In the genomic region with DNA sequence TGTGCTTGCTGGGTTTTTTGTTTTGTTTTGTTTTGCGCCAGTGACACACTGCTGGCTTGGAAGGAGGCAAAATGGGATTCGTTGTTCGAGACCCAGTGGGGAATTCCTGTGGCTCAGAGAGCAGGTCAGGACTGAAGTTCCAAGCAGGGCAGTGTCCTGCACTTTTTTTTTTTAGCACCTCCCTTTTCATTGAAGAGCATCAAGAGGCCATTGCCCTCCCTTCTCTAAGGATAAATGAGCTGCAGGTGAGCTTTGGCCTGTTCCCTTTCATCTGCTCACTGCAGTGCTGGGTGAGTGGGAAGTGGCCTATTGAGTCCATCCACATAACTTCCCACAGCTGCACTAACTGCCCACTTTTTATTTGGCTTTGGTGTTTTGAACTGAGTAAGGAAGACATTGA, we compare ENCODE assay signal across 1 cellular context.
TF ChIP-seq lines count a peak whose summit lies in the region.

No MANE protein-coding gene starts in this region.

TF ChIP-seq in HCT116, 20 proteins besides CTCF, POLR2A, EP300 and RAD21 (continued from another document):
- no peak for TF ChIP-seq TCF7L2 (IDR thresholded peaks at IDR 0.05; ENCODE audit: borderline replicate concordance, extremely low read depth, insufficient read depth, insufficient read length)
- TF ChIP-seq FOSL1 (IDR thresholded peaks at IDR 0.05; ENCODE audit: low read depth), result no peak
- TF ChIP-seq, protein P1, sequence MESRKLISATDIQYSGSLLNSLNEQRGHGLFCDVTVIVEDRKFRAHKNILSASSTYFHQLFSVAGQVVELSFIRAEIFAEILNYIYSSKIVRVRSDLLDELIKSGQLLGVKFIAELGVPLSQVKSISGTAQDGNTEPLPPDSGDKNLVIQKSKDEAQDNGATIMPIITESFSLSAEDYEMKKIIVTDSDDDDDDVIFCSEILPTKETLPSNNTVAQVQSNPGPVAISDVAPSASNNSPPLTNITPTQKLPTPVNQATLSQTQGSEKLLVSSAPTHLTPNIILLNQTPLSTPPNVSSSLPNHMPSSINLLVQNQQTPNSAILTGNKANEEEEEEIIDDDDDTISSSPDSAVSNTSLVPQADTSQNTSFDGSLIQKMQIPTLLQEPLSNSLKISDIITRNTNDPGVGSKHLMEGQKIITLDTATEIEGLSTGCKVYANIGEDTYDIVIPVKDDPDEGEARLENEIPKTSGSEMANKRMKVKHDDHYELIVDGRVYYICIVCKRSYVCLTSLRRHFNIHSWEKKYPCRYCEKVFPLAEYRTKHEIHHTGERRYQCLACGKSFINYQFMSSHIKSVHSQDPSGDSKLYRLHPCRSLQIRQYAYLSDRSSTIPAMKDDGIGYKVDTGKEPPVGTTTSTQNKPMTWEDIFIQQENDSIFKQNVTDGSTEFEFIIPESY (IDR thresholded peaks at IDR 0.05; ENCODE audit: extremely low read depth, insufficient replicate concordance, low read length), result no peak
- no peak for TF ChIP-seq ELF1 (IDR thresholded peaks at IDR 0.05; ENCODE audit: borderline replicate concordance, low read depth)
- TF ChIP-seq SRF (IDR thresholded peaks at IDR 0.05; ENCODE audit: low read depth), result no peak
- TF ChIP-seq EZH2 (IDR thresholded peaks at IDR 0.05), result no peak
- TF ChIP-seq EZH2phosphoT487 (IDR thresholded peaks at IDR 0.05; ENCODE audit: borderline replicate concordance), result no peak
- no peak for TF ChIP-seq CBX3 (IDR thresholded peaks at IDR 0.05; ENCODE audit: low read depth)
- no peak for TF ChIP-seq CEBPB (IDR thresholded peaks at IDR 0.05; ENCODE audit: low read depth)
